In genomic region chr5:149979898-149980297, GRCh38 we compare ENCODE assay signal across 25 cellular contexts. TPM values are rescaled to one million over a fixed set of nuclear protein-coding genes. Genes with fewer than 3 reads are reported as not detected.
DNase-seq lines count a peak whose midpoint lies in the region; ATAC-seq, FAIRE-seq and TF ChIP-seq lines count a peak whose summit lies in the region.
"Had no signal": no experiment of that assay in that cellular context is flagged by ENCODE, and none has a peak within 500 bp of the region (broad histone marks: within the 10 kb centered on the region; RNA-seq: fewer than 3 reads in every experiment).

No MANE protein-coding gene starts in this region.

- H3K4me3 ChIP-seq in body of pancreas (no peak overlapping the region), kidney (ENCODE audit: low read length in 2 of 2) (no peak overlapping the region), pancreas (no peak overlapping the region)
- H3K4me3 ChIP-seq: BLaER1 treated with 17β-estradiol and CSF1 and Interleukin-3, amounts not matched to agents 10 nM and 100 nM; HAP-1 had no signal

- H3K4me1 ChIP-seq in body of pancreas (peaks cover 11% of the 10 kb centered on the region), kidney (ENCODE audit: control insufficient read depth in 1 of 2, insufficient read depth in 1 of 2, low read depth in 1 of 2, low read length in 2 of 2) (no peaks in the 10 kb centered on the region), pancreas (peaks cover 7 to 11% (median 10%) of the 10 kb centered on the region in 3 donors)
- H3K4me1 ChIP-seq: BE2C had no signal

- TF ChIP-seq POLR2A in body of pancreas (IDR thresholded peaks at IDR 0.05), result no peak

- FAIRE-seq in kidney (lab: Jason Lieb, UNC) (peak; percentile 76), pancreas (lab: Jason Lieb, UNC) (no peak)
- FAIRE-seq: A204.1, D721Med, GM12891, GM18507, H54 had no signal

- intact Hi-C loops in body of pancreas (cut with DNase I), result no loop called here
- intact Hi-C loops in kidney (cut with DNase I), result no loop called here
- intact Hi-C loops in pancreas (cut with DNase I), result loop anchor here in 1 of 3 donors (10.0 kb wide), 1 partner anchor 135 kb away; no protein-coding TSS in a partner anchor

- TF ChIP-seq CTCF in body of pancreas (IDR thresholded peaks at IDR 0.05) (no peak), kidney (IDR thresholded peaks at IDR 0.05; ENCODE audit: borderline replicate concordance, extremely low read depth, insufficient read depth) (no peak), pancreas (IDR thresholded peaks at IDR 0.05) (no peak)

- H3K27ac ChIP-seq in body of pancreas (peak overlapping the region in 1 of 4 donors; percentile 51), kidney (ENCODE audit: low read depth in 2 of 2, low read length in 2 of 2) (no peak overlapping the region), pancreas (peak overlapping the region in 1 of 4 donors; percentile 40)
- H3K27ac ChIP-seq: BLaER1 treated with 17β-estradiol and CSF1 and Interleukin-3, amounts not matched to agents 10 nM and 100 nM had no signal

- H3K27me3 ChIP-seq in body of pancreas, result no peaks in the 10 kb centered on the region
- no peaks in the 10 kb centered on the region for H3K27me3 ChIP-seq in pancreas
- H3K27me3 ChIP-seq: BE2C; BLaER1 treated with 17β-estradiol and CSF1 and Interleukin-3, amounts not matched to agents 10 nM and 100 nM had no signal

- ATAC-seq in body of pancreas (peak; percentile 33), pancreas (peak; percentile 50 to 90 (median 76)), GM19023 (IDR thresholded peaks at IDR 0.05; ENCODE audit: unreplicated experiment) (no peak)

- no peak overlapping the region for H3K9ac ChIP-seq in kidney (ENCODE audit: low read length in 2 of 2)
- H3K9ac ChIP-seq: BLaER1 treated with 17β-estradiol and CSF1 and Interleukin-3, amounts not matched to agents 10 nM and 100 nM had no signal

- WGBS in body of pancreas, 2 donors, result 13 to 26% methylated on average over 1 of the region's 1 CpG
- WGBS in pancreas, 2 donors, result 8 to 9% methylated on average over 1 of the region's 1 CpG

- no peaks in the 10 kb centered on the region for H3K36me3 ChIP-seq in body of pancreas (replicated peaks in 1 of 2; ENCODE audit: insufficient read depth in 1 of 2, low read depth in 2 of 2)
- no peaks in the 10 kb centered on the region for H3K36me3 ChIP-seq in kidney (ENCODE audit: control insufficient read depth in 1 of 2, insufficient read depth in 2 of 2, low read length in 2 of 2)
- no peaks in the 10 kb centered on the region for H3K36me3 ChIP-seq in pancreas
- H3K36me3 ChIP-seq: BE2C had no signal

- H3K9me3 ChIP-seq in body of pancreas (no peaks in the 10 kb centered on the region), kidney (ENCODE audit: control insufficient read depth in 1 of 2, low read length in 2 of 2) (no peaks in the 10 kb centered on the region), pancreas (no peaks in the 10 kb centered on the region)
- H3K9me3 ChIP-seq: BE2C; BLaER1 treated with 17β-estradiol and CSF1 and Interleukin-3, amounts not matched to agents 10 nM and 100 nM; HAP-1 had no signal

- in situ Hi-C loops in ACHN (cut with HindIII; ENCODE audit: low pct_ligation_motif_present, low pct_unique_long_range_greater_than_20kb, low sequenced_read_pairs), result loop anchor here (25.0 kb wide), 1 partner anchor 143 kb away; no protein-coding TSS in a partner anchor

- DNase-seq in body of pancreas, result no peak
- no peak for DNase-seq in kidney
- no peak for DNase-seq in pancreas
- DNase-seq in ACHN, result no peak
- no peak for DNase-seq in NCI-H1092 (lab: John Stamatoyannopoulos, UW)
- DNase-seq: AML-193; BE2C; CD4-positive, alpha-beta T cell; CD8-positive, alpha-beta memory T cell; DMS 273 treated with DMSO at 0.1 percent for 48 hours; DMS79; GF-D8; GOT3; HFFc6 had no signal

RNA-seq across cellular contexts. Expression of gene SLC26A2, which starts 19.3 kb away (rescaled TPM):
- total RNA-seq in body of pancreas (1 to 10 TPM; 2.3 to 6.5 TPM), kidney (18.4 TPM), pancreas (1 to 10 TPM; 3.1 to 7.4 (median 4.4) TPM)
- polyA plus RNA-seq in kidney (ENCODE audit: insufficient read depth, low read depth, low replicate concordance) (2.2 TPM), pancreas (1 to 10 TPM; 1.1 to 3.0 TPM)

RNA-seq across cellular contexts. Expression of gene TIGD6, which starts 20.6 kb away (rescaled TPM):
- total RNA-seq in body of pancreas, result 1 to 10 TPM; 2.1 to 3.0 TPM
- total RNA-seq in kidney, result 6.0 TPM
- polyA plus RNA-seq in kidney (ENCODE audit: insufficient read depth, low read depth, low replicate concordance), result 7.0 TPM
- 1 to 10 TPM; 1.5 to 3.6 (median 2.0) TPM for total RNA-seq in pancreas
- 1 to 10 TPM; 2.3 to 2.6 TPM for polyA plus RNA-seq in pancreas

RNA-seq across cellular contexts. Expression of gene HMGXB3, which starts 20.6 kb away (rescaled TPM):
- total RNA-seq in body of pancreas, result 10 to 100 TPM; 22.6 to 43.5 TPM
- total RNA-seq in kidney, result 29.3 TPM
- 9.5 TPM for polyA plus RNA-seq in kidney (ENCODE audit: insufficient read depth, low read depth, low replicate concordance)
- 10 to 100 TPM in 4 of 6 donors, 1 to 10 TPM in 2; 8.6 to 16.4 (median 10.7) TPM for total RNA-seq in pancreas
- polyA plus RNA-seq in pancreas, result 10 to 100 TPM; 20.7 to 21.4 TPM

RNA-seq across cellular contexts. Expression of gene PDE6A, which starts 35.3 kb away (rescaled TPM):
- total RNA-seq in body of pancreas (not detected), kidney (0.03 TPM), pancreas (not detected)
- polyA plus RNA-seq in kidney (ENCODE audit: insufficient read depth, low read depth, low replicate concordance) (not detected), pancreas (not detected)
- total RNA-seq: CD4-positive, alpha-beta T cell; CD8-positive, alpha-beta memory T cell; Daoy; G401; HFFc6 had no signal
- polyA plus RNA-seq: CD14-positive monocyte; CD8-positive, alpha-beta memory T cell had no signal
